In the genomic region with DNA sequence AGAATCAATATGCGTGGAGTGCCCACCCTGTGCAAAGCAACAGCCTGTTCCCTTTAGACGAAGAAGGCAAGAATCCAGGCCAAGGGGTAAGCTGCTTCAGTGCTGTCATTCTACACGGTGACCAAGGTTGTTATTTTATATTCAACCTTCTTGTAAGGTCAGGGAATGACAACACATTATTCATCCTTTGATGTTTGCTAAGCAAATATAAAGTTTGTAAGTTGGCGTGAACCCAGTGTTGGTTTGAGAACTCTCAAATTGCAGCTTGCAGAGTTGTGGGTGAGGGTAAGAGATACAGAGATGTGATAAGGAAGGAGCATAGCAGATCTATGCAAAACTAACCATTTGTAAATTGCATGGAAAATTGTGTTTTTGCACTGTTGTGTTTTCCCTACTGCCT, we compare ENCODE assay signal across 1 cellular context.
TF ChIP-seq lines count a peak whose summit lies in the region.

No MANE protein-coding gene starts in this region.

TF ChIP-seq in WTC11, 78 proteins besides CTCF, POLR2A, EP300 and RAD21 (continued from another document):
- no peak for TF ChIP-seq ZNF512 (CRISPR knock-in tag; IDR thresholded peaks at IDR 0.05; ENCODE audit: borderline replicate concordance)
- TF ChIP-seq, protein P1, sequence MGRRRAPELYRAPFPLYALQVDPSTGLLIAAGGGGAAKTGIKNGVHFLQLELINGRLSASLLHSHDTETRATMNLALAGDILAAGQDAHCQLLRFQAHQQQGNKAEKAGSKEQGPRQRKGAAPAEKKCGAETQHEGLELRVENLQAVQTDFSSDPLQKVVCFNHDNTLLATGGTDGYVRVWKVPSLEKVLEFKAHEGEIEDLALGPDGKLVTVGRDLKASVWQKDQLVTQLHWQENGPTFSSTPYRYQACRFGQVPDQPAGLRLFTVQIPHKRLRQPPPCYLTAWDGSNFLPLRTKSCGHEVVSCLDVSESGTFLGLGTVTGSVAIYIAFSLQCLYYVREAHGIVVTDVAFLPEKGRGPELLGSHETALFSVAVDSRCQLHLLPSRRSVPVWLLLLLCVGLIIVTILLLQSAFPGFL (CRISPR knock-in tag; IDR thresholded peaks at IDR 0.05; ENCODE audit: borderline replicate concordance) = no peak
- TF ChIP-seq NR3C1 (CRISPR knock-in tag; conservative IDR thresholded peaks at IDR 0.05; ENCODE audit: low read depth) = no peak
- TF ChIP-seq FOXP4 (CRISPR knock-in tag; IDR thresholded peaks at IDR 0.05) = no peak
- TF ChIP-seq JAZF1 (CRISPR knock-in tag; IDR thresholded peaks at IDR 0.05) = no peak
- TF ChIP-seq FOXK1 (CRISPR knock-in tag; IDR thresholded peaks at IDR 0.05) = no peak
